Comparison of ENCODE assay signal across 9 cellular contexts in genomic region chr2:241965931-241966412, GRCh38.
DNase-seq lines count a peak whose midpoint lies in the region; ATAC-seq and TF ChIP-seq lines count a peak whose summit lies in the region.
"Had no signal": no experiment of that assay in that cellular context is flagged by ENCODE, and none has a peak within 500 bp of the region (broad histone marks: within the 10 kb centered on the region; RNA-seq: fewer than 3 reads in every experiment).

No MANE protein-coding gene starts in this region.

- no peaks in the 10 kb centered on the region for H3K27me3 Mint-ChIP-seq in activated T-cell treated with anti-CD3 and anti-CD28 coated beads, Interleukin-2, amount 50 U/mL, for 72 hours (ENCODE audit: low read depth)
- no peaks in the 10 kb centered on the region for H3K27me3 Mint-ChIP-seq in glutamatergic neuron (ENCODE audit: unreplicated experiment)

- peak; percentile 67 for ATAC-seq in HG02973 (IDR thresholded peaks at IDR 0.05; ENCODE audit: unreplicated experiment)
- ATAC-seq in PC-3: peak; percentile 38
- ATAC-seq in activated T-cell treated with anti-CD3 and anti-CD28 coated beads, Interleukin-2, amount 50 U/mL, for 72 hours (replicated peaks in 1 of 2): peak; percentile 94 to 95
- peak; percentile 88 for ATAC-seq in sciatic nerve

- no peaks in the 10 kb centered on the region for H3F3A ChIP-seq in PC-3 (ENCODE audit: low read length, unreplicated experiment)

- TF ChIP-seq CTCF in PC-3 (conservative IDR thresholded peaks at IDR 0.05; ENCODE audit: low read depth, low read length): no peak
- TF ChIP-seq CTCF in glutamatergic neuron (IDR thresholded peaks at IDR 0.05; ENCODE audit: partially characterized antibody, unreplicated experiment): no peak

- H3K9me3 Mint-ChIP-seq in activated T-cell treated with anti-CD3 and anti-CD28 coated beads, Interleukin-2, amount 50 U/mL, for 72 hours: peaks cover 2 to 3% of the 10 kb centered on the region in 2 donors
- H3K9me3 Mint-ChIP-seq in glutamatergic neuron (ENCODE audit: unreplicated experiment): peaks cover 2% of the 10 kb centered on the region

- H3K27ac ChIP-seq in PC-3 (ENCODE audit: low read length): no peak overlapping the region
- H3K27ac ChIP-seq: C4-2B had no signal

- H3K9ac ChIP-seq in PC-3 (ENCODE audit: low read length): no peak overlapping the region

- peaks cover 3 to 7% of the 10 kb centered on the region in 2 donors for H3K36me3 Mint-ChIP-seq in activated T-cell treated with anti-CD3 and anti-CD28 coated beads, Interleukin-2, amount 50 U/mL, for 72 hours (ENCODE audit: insufficient read depth in 2 of 2)
- no peaks in the 10 kb centered on the region for H3K36me3 Mint-ChIP-seq in glutamatergic neuron (ENCODE audit: unreplicated experiment)

- no peak overlapping the region for H2AFZ ChIP-seq in PC-3 (ENCODE audit: low read length)

- POLR2A ChIA-PET in PC-3 (lab: Charles Lee; ENCODE audit: unreplicated experiment): no interaction called here

- peaks cover 47% of the 10 kb centered on the region for H3K4me1 Mint-ChIP-seq in activated T-cell treated with anti-CD3 and anti-CD28 coated beads, Interleukin-2, amount 50 U/mL, for 72 hours (ENCODE audit: low read depth)
- H3K4me1 Mint-ChIP-seq in glutamatergic neuron (ENCODE audit: low read depth, unreplicated experiment): peaks cover 18% of the 10 kb centered on the region

- DNase-seq in NCI-H82 (lab: John Stamatoyannopoulos, UW) (peak; percentile 53), NCI-H82 treated with DMSO at 0.1 percent for 48 hours (lab: John Stamatoyannopoulos, UW; ENCODE audit: unreplicated experiment) (no peak), PC-3 (peak; percentile 62), glutamatergic neuron (no peak), sciatic nerve (ENCODE audit: low spot score) (peak; percentile 70), NCI-H345 (lab: John Stamatoyannopoulos, UW) (no peak)
- DNase-seq in activated T-cell treated with anti-CD3 and anti-CD28 coated beads, Interleukin-2, amount 50 U/mL, for 72 hours: peak; percentile 72 to 77

- H3K9me2 ChIP-seq in PC-3 (replicated peaks; ENCODE audit: low read length): no peaks in the 10 kb centered on the region

- peak overlapping the region; percentile 67 for H3K27ac Mint-ChIP-seq in activated T-cell treated with anti-CD3 and anti-CD28 coated beads, Interleukin-2, amount 50 U/mL, for 72 hours
- H3K27ac Mint-ChIP-seq in glutamatergic neuron (ENCODE audit: unreplicated experiment): peak overlapping the region; percentile 17

- H3K27me3 ChIP-seq in PC-3 (ENCODE audit: low read length): peaks cover 17% of the 10 kb centered on the region

- no TSS peak for BruUV-seq in PC-3 (replicated peaks; lab: Mats Ljungman, UMichigan)

- no peaks in the 10 kb centered on the region for H3K36me3 ChIP-seq in PC-3 (ENCODE audit: low read depth, low read length)

- no peaks in the 10 kb centered on the region for H3K9me3 ChIP-seq in PC-3 (ENCODE audit: low read length)

- CTCF ChIA-PET in PC-3 (lab: Charles Lee): no interaction called here

- no peaks in the 10 kb centered on the region for H4K20me1 ChIP-seq in PC-3 (ENCODE audit: low read length)

- H3K4me2 ChIP-seq in PC-3 (ENCODE audit: low read length): no peak overlapping the region

- H3K79me2 ChIP-seq in PC-3 (ENCODE audit: low read length): no peaks in the 10 kb centered on the region

- peak overlapping the region; percentile 82 to 89 for H3K4me3 Mint-ChIP-seq in activated T-cell treated with anti-CD3 and anti-CD28 coated beads, Interleukin-2, amount 50 U/mL, for 72 hours
- no peak overlapping the region for H3K4me3 Mint-ChIP-seq in glutamatergic neuron (ENCODE audit: unreplicated experiment)

- intact Hi-C loops in PC-3 (cut with micrococcal nuclease) (no loop called here), sciatic nerve (cut with DNase I) (no loop called here)

- H3K4me1 ChIP-seq in PC-3 (ENCODE audit: insufficient read depth, low read length): no peaks in the 10 kb centered on the region; the same call in 1 of the 2 replicates

- no peak overlapping the region for H3K4me3 ChIP-seq in PC-3 (ENCODE audit: low read length)

Comparison
In these comparisons a context has a peak if more than half of its experiments do, and no peak if none do; other contexts are left out.
1. DNase-seq: peak in NCI-H82 (single experiment), PC-3 (single experiment), activated T-cell treated with anti-CD3 and anti-CD28 coated beads, Interleukin-2, amount 50 U/mL, for 72 hours (2 of 2) and sciatic nerve (single experiment); none in NCI-H82 treated with DMSO at 0.1 percent for 48 hours (single experiment), glutamatergic neuron (single experiment) and NCI-H345 (single experiment).
2. ATAC-seq: peak in every context shown above with its lines; median percentile 94 in activated T-cell treated with anti-CD3 and anti-CD28 coated beads, Interleukin-2, amount 50 U/mL, for 72 hours; 88 in sciatic nerve; 67 in HG02973; 38 in PC-3.